Comparison of ENCODE assay signal across 1 cellular context in genomic region chr10:102450374-102451104, GRCh38.
TF ChIP-seq lines count a peak whose summit lies in the region.

No MANE protein-coding gene starts in this region.

TF ChIP-seq in HepG2, 621 proteins besides CTCF, POLR2A, EP300 and RAD21 (continued from another document and continues in another):
- no peak for TF ChIP-seq HNF1A (IDR thresholded peaks at IDR 0.05; ENCODE audit: low read depth)
- TF ChIP-seq HNF1A (CRISPR knock-in tag; IDR thresholded peaks at IDR 0.05; ENCODE audit: borderline replicate concordance): peak; percentile 60; the same call in 1 of the 2 replicates
- 0 out of 2 replicates have a peak, but pooled peaks have one; percentile 33 for TF ChIP-seq ATAD3A (CRISPR knock-in tag; IDR thresholded peaks at IDR 0.05)
- peak; percentile 84 for TF ChIP-seq ZNF687 (CRISPR knock-in tag; IDR thresholded peaks at IDR 0.05)
- TF ChIP-seq ZHX1 (CRISPR knock-in tag; IDR thresholded peaks at IDR 0.05; ENCODE audit: low read depth): peak; percentile 48; the same call in 1 of the 2 replicates
- peak; percentile 82; the same call in 1 of the 2 replicates for TF ChIP-seq PRMT3 (CRISPR knock-in tag; IDR thresholded peaks at IDR 0.05; ENCODE audit: borderline replicate concordance, low read depth)
- peak; percentile 19; the same call in 1 of the 2 replicates for TF ChIP-seq REXO4 (CRISPR knock-in tag; IDR thresholded peaks at IDR 0.05; ENCODE audit: borderline replicate concordance)
- no peak for TF ChIP-seq PBX3 (CRISPR knock-in tag; IDR thresholded peaks at IDR 0.05; ENCODE audit: borderline replicate concordance)
- peak; percentile 91 for TF ChIP-seq GMEB1 (CRISPR knock-in tag; IDR thresholded peaks at IDR 0.05; ENCODE audit: borderline replicate concordance)
- TF ChIP-seq ZMYM4 (CRISPR knock-in tag; IDR thresholded peaks at IDR 0.05): no peak
- no peak; the same call in 1 of the 2 replicates for TF ChIP-seq ZHX2 (IDR thresholded peaks at IDR 0.05; ENCODE audit: low read depth)
- TF ChIP-seq ZHX2 (CRISPR knock-in tag; IDR thresholded peaks at IDR 0.05; ENCODE audit: borderline replicate concordance): no peak
- TF ChIP-seq HMGXB4 (CRISPR knock-in tag; IDR thresholded peaks at IDR 0.05; ENCODE audit: borderline replicate concordance in 1 of 2, low read depth in 1 of 2): peak in 1 of 2 experiments; percentile 82; a peak in 2 of 4 replicates
- no peak for TF ChIP-seq FUBP1 (CRISPR knock-in tag; IDR thresholded peaks at IDR 0.05; ENCODE audit: borderline replicate concordance)
- TF ChIP-seq SP140L (CRISPR knock-in tag; IDR thresholded peaks at IDR 0.05; ENCODE audit: borderline replicate concordance): no peak
- 0 out of 2 replicates have a peak, but pooled peaks have one; percentile 47 for TF ChIP-seq EED (CRISPR knock-in tag; IDR thresholded peaks at IDR 0.05)
- no peak for TF ChIP-seq PRDM4 (CRISPR knock-in tag; IDR thresholded peaks at IDR 0.05; ENCODE audit: borderline replicate concordance)
- TF ChIP-seq FOSL1 (CRISPR knock-in tag; IDR thresholded peaks at IDR 0.05; ENCODE audit: borderline replicate concordance): no peak
